Comparison of ENCODE assay signal across 1 cellular context in genomic region chr11:11735586-11735985, GRCh38.
TF ChIP-seq lines count a peak whose summit lies in the region.

No MANE protein-coding gene starts in this region.

TF ChIP-seq in HepG2, 621 proteins besides CTCF, POLR2A, EP300 and RAD21:
- TF ChIP-seq MNT (IDR thresholded peaks at IDR 0.05) (0 out of 2 replicates have a peak, but pooled peaks have one; percentile 6), ZNF749 (CRISPR knock-in tag; IDR thresholded peaks at IDR 0.05; ENCODE audit: borderline replicate concordance) (no peak)
